ENCODE assay signal across 16 cellular contexts in the genomic region with DNA sequence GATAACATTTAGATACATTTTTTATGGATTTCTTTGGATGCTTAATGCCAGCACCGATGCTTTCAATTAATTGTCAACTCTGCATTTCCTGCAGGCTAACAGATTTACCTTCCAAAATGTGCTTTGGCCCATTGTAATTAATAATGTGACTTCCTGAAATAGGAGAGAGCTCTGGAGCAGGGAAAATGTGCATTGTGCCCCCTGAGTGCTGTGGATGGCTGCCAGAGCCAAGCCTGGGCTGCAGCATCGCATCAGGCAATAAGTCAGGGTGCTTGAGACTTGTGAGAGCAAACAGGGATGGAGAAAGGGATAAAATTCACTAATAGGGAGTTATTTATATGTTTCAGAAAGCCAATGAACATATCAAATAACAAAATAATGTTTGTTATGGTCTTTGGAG.
"Had no signal": no experiment of that assay in that cellular context is flagged by ENCODE, and none has a peak within 500 bp of the region (broad histone marks: within the 10 kb centered on the region; RNA-seq: fewer than 3 reads in every experiment).

No MANE protein-coding gene starts in this region.

- H3K36me3 Mint-ChIP-seq: activated CD8-positive, alpha-beta memory T cell treated with anti-CD3 and anti-CD28 coated beads, Interleukin-2, amount 10 ng/mL, durations not matched to agents 7 days and 5 days; activated naive CD8-positive, alpha-beta T cell treated with anti-CD3 and anti-CD28 coated beads, Interleukin-2, amount 10 ng/mL, durations not matched to agents 7 days and 5 days; memory B cell; naive B cell had no signal

- H3K27ac Mint-ChIP-seq: activated CD4-positive, alpha-beta memory T cell treated with anti-CD3 and anti-CD28 coated beads, Interleukin-2, amount 10 ng/mL, durations not matched to agents 7 days and 5 days; activated CD8-positive, alpha-beta memory T cell treated with anti-CD3 and anti-CD28 coated beads, Interleukin-2, amount 10 ng/mL, durations not matched to agents 7 days and 5 days; activated naive CD8-positive, alpha-beta T cell treated with anti-CD3 and anti-CD28 coated beads, Interleukin-2, amount 10 ng/mL, durations not matched to agents 7 days and 5 days; dendritic cell treated with granulocyte-macrophage colony-stimulating factor and Interleukin-4, amounts not matched to agents 40 ng/mL and 50 ng/mL, for 4 days; effector memory CD8-positive, alpha-beta T cell; memory B cell; naive B cell; stimulated activated naive CD8-positive, alpha-beta T cell treated with anti-CD3 and anti-CD28 coated beads, Interleukin-15, amount 100 ng/mL, for 72 hours had no signal

- H3K27me3 Mint-ChIP-seq: dendritic cell treated with granulocyte-macrophage colony-stimulating factor and Interleukin-4, amounts not matched to agents 40 ng/mL and 50 ng/mL, for 4 days had no signal

- H3K9me3 Mint-ChIP-seq: activated CD4-positive, alpha-beta memory T cell treated with anti-CD3 and anti-CD28 coated beads, Interleukin-2, amount 10 ng/mL, durations not matched to agents 7 days and 5 days; activated naive CD8-positive, alpha-beta T cell treated with anti-CD3 and anti-CD28 coated beads, Interleukin-2, amount 10 ng/mL, durations not matched to agents 7 days and 5 days; dendritic cell treated with granulocyte-macrophage colony-stimulating factor and Interleukin-4, amounts not matched to agents 40 ng/mL and 50 ng/mL, for 4 days; stimulated activated naive CD8-positive, alpha-beta T cell treated with anti-CD3 and anti-CD28 coated beads, Interleukin-15, amount 100 ng/mL, for 72 hours had no signal

- H3K4me1 Mint-ChIP-seq: activated CD4-positive, alpha-beta memory T cell treated with anti-CD3 and anti-CD28 coated beads, Interleukin-2, amount 10 ng/mL, durations not matched to agents 7 days and 5 days; activated CD8-positive, alpha-beta memory T cell treated with anti-CD3 and anti-CD28 coated beads, Interleukin-2, amount 10 ng/mL, durations not matched to agents 7 days and 5 days; activated naive CD8-positive, alpha-beta T cell treated with anti-CD3 and anti-CD28 coated beads, Interleukin-2, amount 10 ng/mL, durations not matched to agents 7 days and 5 days; memory B cell; naive B cell; stimulated activated naive CD8-positive, alpha-beta T cell treated with anti-CD3 and anti-CD28 coated beads, Interleukin-15, amount 100 ng/mL, for 72 hours had no signal

- DNase-seq: activated CD4-positive, alpha-beta memory T cell treated with anti-CD3 and anti-CD28 coated beads, Interleukin-2, amount 10 ng/mL, durations not matched to agents 7 days and 5 days; activated CD4-positive, alpha-beta T cell treated with anti-CD3 and anti-CD28 coated beads for 48 hours; activated CD4-positive, CD25-positive, alpha-beta regulatory T cell; activated CD8-positive, alpha-beta memory T cell treated with anti-CD3 and anti-CD28 coated beads, Interleukin-2, amount 10 ng/mL, durations not matched to agents 7 days and 5 days; activated naive CD4-positive, alpha-beta T cell treated with Interleukin-2 at 50 U/mL for 16 hours; activated naive CD8-positive, alpha-beta T cell treated with anti-CD3 and anti-CD28 coated beads, Interleukin-2, amount 10 ng/mL, durations not matched to agents 7 days and 5 days; amygdala; effector memory CD8-positive, alpha-beta T cell; mucosa of descending colon; naive B cell; stimulated activated CD4-positive, alpha-beta T cell treated with anti-CD3 and anti-CD28 coated beads, Interleukin-4, amount 100 ng/mL, for 1 hour; stimulated activated naive CD8-positive, alpha-beta T cell treated with anti-CD3 and anti-CD28 coated beads, Interleukin-15, amount 100 ng/mL, for 72 hours; transverse colon; uterus had no signal

- ATAC-seq: activated CD8-positive, alpha-beta memory T cell treated with anti-CD3 and anti-CD28 coated beads, Interleukin-2, amount 10 ng/mL, durations not matched to agents 7 days and 5 days; effector memory CD8-positive, alpha-beta T cell; mucosa of descending colon; stimulated activated naive CD8-positive, alpha-beta T cell treated with anti-CD3 and anti-CD28 coated beads, Interleukin-15, amount 100 ng/mL, for 72 hours had no signal

- H3K4me3 Mint-ChIP-seq: activated CD4-positive, alpha-beta memory T cell treated with anti-CD3 and anti-CD28 coated beads, Interleukin-2, amount 10 ng/mL, durations not matched to agents 7 days and 5 days; activated CD8-positive, alpha-beta memory T cell treated with anti-CD3 and anti-CD28 coated beads, Interleukin-2, amount 10 ng/mL, durations not matched to agents 7 days and 5 days; activated naive CD8-positive, alpha-beta T cell treated with anti-CD3 and anti-CD28 coated beads, Interleukin-2, amount 10 ng/mL, durations not matched to agents 7 days and 5 days; dendritic cell treated with granulocyte-macrophage colony-stimulating factor and Interleukin-4, amounts not matched to agents 40 ng/mL and 50 ng/mL, for 4 days; effector memory CD8-positive, alpha-beta T cell; memory B cell; naive B cell; stimulated activated naive CD8-positive, alpha-beta T cell treated with anti-CD3 and anti-CD28 coated beads, Interleukin-15, amount 100 ng/mL, for 72 hours had no signal
